ENCODE assay signal across 15 cellular contexts in genomic region chr6:154815938-154816820, GRCh38.
DNase-seq lines count a peak whose midpoint lies in the region; ATAC-seq and TF ChIP-seq lines count a peak whose summit lies in the region.
"Had no signal": no experiment of that assay in that cellular context is flagged by ENCODE, and none has a peak within 500 bp of the region (broad histone marks: within the 10 kb centered on the region; RNA-seq: fewer than 3 reads in every experiment).

No MANE protein-coding gene starts in this region.

- CTCF ChIA-PET in T-cell (lab: Charles Lee), result no interaction called here

- ATAC-seq in T-cell (replicated peaks in 1 of 4), result no peak
- ATAC-seq in stimulated activated effector memory CD8-positive, alpha-beta T cell treated with anti-CD3 and anti-CD28 coated beads, Interleukin-12 subunit alpha, Interleukin-12 subunit beta, amount 100 ng/mL, for 72 hours, result no peak
- ATAC-seq: activated naive CD4-positive, alpha-beta T cell treated with anti-CD3 and anti-CD28 coated beads, Interleukin-2, amount 50 U/mL, for 72 hours; CD8-positive, alpha-beta T cell; left cardiac atrium; Panc1 had no signal

- peaks cover 68% of the 10 kb centered on the region for H3K36me3 Mint-ChIP-seq in T-cell
- H3K36me3 Mint-ChIP-seq in stimulated activated effector memory CD8-positive, alpha-beta T cell treated with anti-CD3 and anti-CD28 coated beads, Interleukin-12 subunit alpha, Interleukin-12 subunit beta, amount 100 ng/mL, for 72 hours, result peaks cover 100% of the 10 kb centered on the region

- peak; percentile 21 for DNase-seq in HCEC 1CT
- DNase-seq in T-cell, result no peak
- DNase-seq in fibroblast of villous mesenchyme (ENCODE audit: low read depth), result peak; percentile 85
- no peak for DNase-seq in stimulated activated effector memory CD8-positive, alpha-beta T cell treated with anti-CD3 and anti-CD28 coated beads, Interleukin-12 subunit alpha, Interleukin-12 subunit beta, amount 100 ng/mL, for 72 hours (ENCODE audit: low spot score in 2 of 2)
- no peak for DNase-seq in central memory CD4-positive, alpha-beta T cell
- no peak for DNase-seq in NCI-H1694 treated with DMSO at 0.1 percent for 48 hours (lab: John Stamatoyannopoulos, UW)
- no peak for DNase-seq in T1000 (lab: John Stamatoyannopoulos, UW)
- DNase-seq: CD8-positive, alpha-beta T cell; cerebellar nuclear complex; left cardiac atrium; NCI-H446 treated with DMSO at 0.1 percent for 48 hours; stimulated activated CD4-positive, alpha-beta T cell treated with anti-CD3 and anti-CD28 coated beads, Interleukin-4, amount 100 ng/mL, for 1 hour; upper lobe of left lung had no signal

- peak overlapping the region; percentile 5 to 13 for H3K27ac Mint-ChIP-seq in T-cell
- peak overlapping the region; percentile 78 for H3K27ac Mint-ChIP-seq in stimulated activated effector memory CD8-positive, alpha-beta T cell treated with anti-CD3 and anti-CD28 coated beads, Interleukin-12 subunit alpha, Interleukin-12 subunit beta, amount 100 ng/mL, for 72 hours
- H3K27ac Mint-ChIP-seq: CD8-positive, alpha-beta T cell had no signal

- no peaks in the 10 kb centered on the region for H3K27me3 Mint-ChIP-seq in T-cell

- POLR2A ChIA-PET in T-cell (lab: Charles Lee), result interaction anchor here in 1 of 2 donors (0.6 kb wide), 1 partner anchor 46 kb away, joined by 3 read pairs; no protein-coding TSS in a partner anchor

- H3K9me3 Mint-ChIP-seq in T-cell, result no peaks in the 10 kb centered on the region
- no peaks in the 10 kb centered on the region for H3K9me3 Mint-ChIP-seq in stimulated activated effector memory CD8-positive, alpha-beta T cell treated with anti-CD3 and anti-CD28 coated beads, Interleukin-12 subunit alpha, Interleukin-12 subunit beta, amount 100 ng/mL, for 72 hours
- H3K9me3 Mint-ChIP-seq: activated naive CD4-positive, alpha-beta T cell treated with anti-CD3 and anti-CD28 coated beads, Interleukin-2, amount 50 U/mL, for 72 hours had no signal

- H3K4me3 ChIP-seq in fibroblast of villous mesenchyme (ENCODE audit: low read depth, low read length), result no peak overlapping the region
- H3K4me3 ChIP-seq: upper lobe of left lung had no signal

- no peak for TF ChIP-seq CTCF in fibroblast of villous mesenchyme (IDR thresholded peaks at IDR 0.05; ENCODE audit: insufficient read depth, low read depth, low read length)

- no peak overlapping the region for H3K4me3 Mint-ChIP-seq in T-cell
- H3K4me3 Mint-ChIP-seq in stimulated activated effector memory CD8-positive, alpha-beta T cell treated with anti-CD3 and anti-CD28 coated beads, Interleukin-12 subunit alpha, Interleukin-12 subunit beta, amount 100 ng/mL, for 72 hours, result no peak overlapping the region
- H3K4me3 Mint-ChIP-seq: CD8-positive, alpha-beta T cell had no signal

- H3K4me1 Mint-ChIP-seq in T-cell, result peaks cover 2 to 11% (median 6%) of the 10 kb centered on the region in 3 donors
- H3K4me1 Mint-ChIP-seq in stimulated activated effector memory CD8-positive, alpha-beta T cell treated with anti-CD3 and anti-CD28 coated beads, Interleukin-12 subunit alpha, Interleukin-12 subunit beta, amount 100 ng/mL, for 72 hours, result no peaks in the 10 kb centered on the region

Comparison
In these comparisons a context has a peak if more than half of its experiments do, and no peak if none do; other contexts are left out.
1. DNase-seq: peak in HCEC 1CT (single experiment) and fibroblast of villous mesenchyme (single experiment); none in T-cell (0 of 34), stimulated activated effector memory CD8-positive, alpha-beta T cell treated with anti-CD3 and anti-CD28 coated beads, Interleukin-12 subunit alpha, Interleukin-12 subunit beta, amount 100 ng/mL, for 72 hours (0 of 2), central memory CD4-positive, alpha-beta T cell (single experiment), NCI-H1694 treated with DMSO at 0.1 percent for 48 hours (single experiment) and T1000 (single experiment).